In the genomic region with DNA sequence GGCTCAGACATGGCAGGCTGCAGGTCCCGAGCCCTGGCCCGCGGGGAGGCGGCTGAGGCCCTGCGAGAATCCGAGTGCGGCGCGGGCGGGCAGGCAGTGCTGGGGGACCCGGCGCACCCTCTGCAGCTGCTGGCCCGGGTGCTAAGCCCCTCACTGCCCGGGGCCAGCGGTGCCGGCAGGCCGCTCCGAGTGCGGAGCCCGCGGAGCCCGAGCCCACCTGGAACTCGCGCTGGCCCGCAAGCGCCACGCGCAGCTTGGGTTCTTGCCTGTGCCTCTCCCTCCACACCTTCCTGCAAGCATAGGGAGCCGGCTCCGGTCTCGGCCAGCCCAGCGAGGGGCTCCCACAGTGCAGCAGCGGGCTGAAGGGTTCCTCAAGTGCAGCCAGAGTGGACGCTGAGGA, we compare ENCODE assay signal across 23 cellular contexts.
"Had no signal": no experiment of that assay in that cellular context is flagged by ENCODE, and none has a peak within 500 bp of the region (broad histone marks: within the 10 kb centered on the region; RNA-seq: fewer than 3 reads in every experiment).

No MANE protein-coding gene starts in this region.

- H3K4me1 ChIP-seq: parathyroid adenoma, psoas muscle, right lobe of liver, sigmoid colon, stomach, tibial artery, transverse colon, upper lobe of left lung, uterus had no signal

- H3K9ac ChIP-seq: parathyroid adenoma had no signal

- H3K4me3 ChIP-seq: ovary, psoas muscle, right lobe of liver, sigmoid colon, stomach, tibial artery, transverse colon, upper lobe of left lung, uterus had no signal

- H3K27me3 ChIP-seq: ovary, right lobe of liver, sigmoid colon, stomach, tibial artery, transverse colon, upper lobe of left lung, uterus had no signal

- H3K27ac ChIP-seq: ovary, parathyroid adenoma, psoas muscle, right lobe of liver, sigmoid colon, stomach, tibial artery, transverse colon, upper lobe of left lung, uterus had no signal

- ATAC-seq: naive thymus-derived CD8-positive, alpha-beta T cell; psoas muscle; right cardiac atrium; right lobe of liver; stimulated activated effector memory CD8-positive, alpha-beta T cell treated with anti-CD3 and anti-CD28 coated beads, Interleukin-12 subunit alpha, Interleukin-12 subunit beta, amount 100 ng/mL, for 72 hours; stimulated activated naive B cell treated with anti-CD40 and anti-IgM and Interleukin-4, amounts not matched to agents 10 μg/mL and 1 μg/mL and 100 μg/mL, for 72 hours had no signal

- H2AFZ ChIP-seq: parathyroid adenoma had no signal

- DNase-seq: naive B cell; naive thymus-derived CD8-positive, alpha-beta T cell; nephron progenitor cell; occipital lobe; ovary; psoas muscle; right lobe of liver; sigmoid colon; small intestine; stimulated activated CD4-positive, alpha-beta T cell treated with anti-CD3 and anti-CD28 coated beads, Interleukin-15, amount 100 ng/mL, for 24 hours; stimulated activated CD4-positive, alpha-beta T cell treated with anti-CD3 and anti-CD28 coated beads, Interleukin-2, amount 100 ng/mL, for 24 hours; stimulated activated CD4-positive, alpha-beta T cell treated with anti-CD3 and anti-CD28 coated beads, Interleukin-2, amount 100 ng/mL, for 48 hours; stimulated activated CD4-positive, alpha-beta T cell treated with anti-CD3 and anti-CD28 coated beads, Interleukin-4, amount 100 ng/mL, for 24 hours; stimulated activated naive B cell treated with anti-CD40 and anti-IgM and Interleukin-4, amounts not matched to agents 10 μg/mL and 1 μg/mL and 100 μg/mL, for 72 hours; stimulated activated naive CD4-positive, alpha-beta T cell treated with Interleukin-2 at 50 U/mL for 16 hours; stomach; tibial artery; transverse colon; uterus had no signal

- H3K9me3 ChIP-seq: ovary, psoas muscle, right lobe of liver, transverse colon had no signal

- H3K36me3 ChIP-seq: ovary, right lobe of liver, sigmoid colon, stomach, tibial artery, transverse colon, upper lobe of left lung, uterus had no signal
